In genomic region chr9:16754662-16755061, GRCh38 we compare ENCODE assay signal across 8 cellular contexts.
"Had no signal": no experiment of that assay in that cellular context is flagged by ENCODE, and none has a peak within 500 bp of the region (broad histone marks: within the 10 kb centered on the region; RNA-seq: fewer than 3 reads in every experiment).

No MANE protein-coding gene starts in this region.

- DNase-seq: GM23248, GOT3, H7, H9, HCEC 1CT, HFFc6 had no signal

- H3K27ac ChIP-seq: GM23248 had no signal

- H3K9me3 Mint-ChIP-seq: GM23338, H9, HFFc6 had no signal

- H3K9ac ChIP-seq: GM23248 had no signal

- ATAC-seq: GM23338, HCT116 had no signal

- H3K4me3 Mint-ChIP-seq: GM23338, H9, HFFc6 had no signal

- H3K27ac Mint-ChIP-seq: GM23338, HFFc6 had no signal

- H2AFZ ChIP-seq: GM23248, GM23338 had no signal

- H3K4me2 ChIP-seq: GM23338 had no signal

- H3K4me3 ChIP-seq: GM23248, GM23338 had no signal
